Comparison of ENCODE assay signal across 15 cellular contexts in genomic region chr1:24465099-24465498, GRCh38.
"Had no signal": no experiment of that assay in that cellular context is flagged by ENCODE, and none has a peak within 500 bp of the region (broad histone marks: within the 10 kb centered on the region; RNA-seq: fewer than 3 reads in every experiment).

No MANE protein-coding gene starts in this region.

- H3K9me3 ChIP-seq: ascending aorta, psoas muscle, spleen, upper lobe of left lung had no signal

- ATAC-seq: foreskin keratinocyte, left colon, psoas muscle, sciatic nerve had no signal

- H3K27me3 ChIP-seq: ascending aorta, foreskin keratinocyte, spleen, upper lobe of left lung had no signal

- H3K4me3 ChIP-seq: ascending aorta, psoas muscle, spleen, upper lobe of left lung had no signal

- H3K27ac ChIP-seq: ascending aorta, foreskin keratinocyte, psoas muscle, upper lobe of left lung had no signal

- DNase-seq: activated CD4-positive, alpha-beta T cell treated with anti-CD3 and anti-CD28 coated beads for 48 hours; activated gamma-delta T cell; activated T-cell treated with anti-CD3 and anti-CD28 coated beads for 4 hours; foreskin keratinocyte; left colon; nephron progenitor cell; psoas muscle; spleen; stimulated activated CD4-positive, alpha-beta T cell treated with anti-CD3 and anti-CD28 coated beads, Interleukin-2, amount 100 ng/mL, for 24 hours; stimulated activated naive CD4-positive, alpha-beta T cell; SW 1271; T1000; upper lobe of left lung had no signal

- H3K4me1 ChIP-seq: ascending aorta, foreskin keratinocyte, psoas muscle had no signal

- H3K4me3 Mint-ChIP-seq: nephron progenitor cell had no signal

- H3K27ac Mint-ChIP-seq: nephron progenitor cell had no signal
